Comparison of ENCODE assay signal across 8 cellular contexts in the genomic region with DNA sequence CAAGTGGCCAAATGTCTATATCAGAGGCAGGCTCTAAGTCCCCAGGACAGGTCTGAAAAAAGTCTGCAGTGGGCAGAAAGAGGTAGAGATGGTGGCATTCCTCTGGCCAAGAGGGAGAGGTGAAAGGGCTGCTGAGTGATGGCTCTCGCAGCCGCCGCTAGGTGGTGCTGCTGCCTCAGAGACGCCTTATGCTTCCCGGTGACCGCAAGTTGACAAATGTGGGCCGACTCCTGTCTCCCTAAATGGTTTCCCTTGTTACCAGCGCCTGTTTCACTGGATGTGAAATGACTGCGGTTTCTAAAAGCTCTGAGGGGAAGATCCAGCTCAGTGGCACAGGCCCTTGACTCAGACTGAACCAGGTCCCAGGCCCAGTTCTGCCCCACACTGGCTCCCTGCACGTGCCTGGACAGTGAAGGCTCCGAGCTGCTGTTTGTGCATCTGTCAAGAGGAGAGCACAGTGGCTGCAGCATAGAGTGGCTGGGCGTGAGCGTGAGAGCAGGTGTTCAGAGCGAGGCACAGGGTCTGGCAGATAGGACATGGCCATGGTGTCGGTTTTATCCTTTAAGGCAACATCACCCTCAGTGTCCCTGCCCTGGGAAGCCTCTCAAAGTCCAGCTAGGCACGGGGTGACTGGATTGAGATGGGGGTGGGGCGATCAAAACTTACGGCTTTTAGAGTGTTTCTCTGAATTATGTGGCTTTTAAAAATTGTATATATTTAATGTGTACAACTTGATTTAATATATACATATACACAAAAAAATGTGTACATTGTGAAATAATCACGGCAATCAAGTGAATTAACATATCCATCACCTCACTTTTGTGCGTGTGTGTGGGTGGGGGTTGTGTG. TPM values are rescaled to one million over a fixed set of nuclear protein-coding genes. Genes with fewer than 3 reads are reported as not detected.
DNase-seq lines count a peak whose midpoint lies in the region; ATAC-seq and TF ChIP-seq lines count a peak whose summit lies in the region.

No MANE protein-coding gene starts in this region.

- H3K4me3 Mint-ChIP-seq in naive B cell: peak overlapping the region in 5 of 8 donors; percentile 26 to 52 (median 36)
- peak overlapping the region; percentile 67 for H3K4me3 Mint-ChIP-seq in stimulated activated effector memory CD8-positive, alpha-beta T cell treated with anti-CD3 and anti-CD28 coated beads, Interleukin-12 subunit alpha, Interleukin-12 subunit beta, amount 100 ng/mL, for 72 hours

- H3K79me2 ChIP-seq in OCI-LY3 (ENCODE audit: low read length): no peaks in the 10 kb centered on the region

- peak; percentile 94 for TF ChIP-seq CTCF in AG09319 (IDR thresholded peaks at IDR 0.05; ENCODE audit: low read depth, low read length)
- peak; percentile 91 for TF ChIP-seq CTCF in OCI-LY3 (IDR thresholded peaks at IDR 0.05; ENCODE audit: low read depth, low read length)
- peak; percentile 93 for TF ChIP-seq CTCF in epithelial cell of esophagus (IDR thresholded peaks at IDR 0.05; ENCODE audit: insufficient read depth, low read depth, low read length, missing control alignments)

- no peaks in the 10 kb centered on the region for H4K20me1 ChIP-seq in OCI-LY3 (ENCODE audit: insufficient read depth, low read length)

- H2AFZ ChIP-seq in OCI-LY3 (ENCODE audit: low read depth, low read length): no peak overlapping the region

- H3K27ac Mint-ChIP-seq in naive B cell: peak overlapping the region; percentile 6 to 95 (median 86)
- H3K27ac Mint-ChIP-seq in stimulated activated effector memory CD8-positive, alpha-beta T cell treated with anti-CD3 and anti-CD28 coated beads, Interleukin-12 subunit alpha, Interleukin-12 subunit beta, amount 100 ng/mL, for 72 hours: peak overlapping the region; percentile 94

- H3K4me2 ChIP-seq in OCI-LY3 (ENCODE audit: low read length): peak overlapping the region; percentile 82

- ATAC-seq in GM18909 (IDR thresholded peaks at IDR 0.05; ENCODE audit: poor library complexity, unreplicated experiment): peak; percentile 42
- peak; percentile 34 to 74 for ATAC-seq in naive B cell (ENCODE audit: low read depth in 2 of 2)
- peak; percentile 54 for ATAC-seq in stimulated activated effector memory CD8-positive, alpha-beta T cell treated with anti-CD3 and anti-CD28 coated beads, Interleukin-12 subunit alpha, Interleukin-12 subunit beta, amount 100 ng/mL, for 72 hours

- H3K27me3 Mint-ChIP-seq in naive B cell: no peaks in the 10 kb centered on the region

- H3K9ac ChIP-seq in OCI-LY3 (ENCODE audit: low read length): peak overlapping the region; percentile 22

- peaks cover 22 to 37% (median 26%) of the 10 kb centered on the region in 3 donors for H3K4me1 Mint-ChIP-seq in naive B cell
- peaks cover 59% of the 10 kb centered on the region for H3K4me1 Mint-ChIP-seq in stimulated activated effector memory CD8-positive, alpha-beta T cell treated with anti-CD3 and anti-CD28 coated beads, Interleukin-12 subunit alpha, Interleukin-12 subunit beta, amount 100 ng/mL, for 72 hours

- H3K9me3 ChIP-seq in OCI-LY3 (ENCODE audit: insufficient read depth, low read length): peaks cover 3% of the 10 kb centered on the region; the same call in 1 of the 2 replicates

- H3K36me3 ChIP-seq in OCI-LY3 (replicated peaks; ENCODE audit: low read depth, low read length): peaks cover 12% of the 10 kb centered on the region

- DNase-seq in AG09319 (ENCODE audit: extremely low read depth, low read depth) (peak; percentile 46), HuH-7 (ENCODE audit: low spot score) (peak; percentile 71), activated T-cell treated with anti-CD3 and anti-CD28 coated beads for 4 hours (peak; percentile 71), epithelial cell of esophagus (ENCODE audit: low read depth) (peak; percentile 78), naive B cell (peak; percentile 66)
- DNase-seq in stimulated activated effector memory CD8-positive, alpha-beta T cell treated with anti-CD3 and anti-CD28 coated beads, Interleukin-12 subunit alpha, Interleukin-12 subunit beta, amount 100 ng/mL, for 72 hours (ENCODE audit: low spot score in 2 of 2): peak; percentile 82 to 93

- no peaks in the 10 kb centered on the region for H3K9me3 Mint-ChIP-seq in naive B cell
- peaks cover 6% of the 10 kb centered on the region for H3K9me3 Mint-ChIP-seq in stimulated activated effector memory CD8-positive, alpha-beta T cell treated with anti-CD3 and anti-CD28 coated beads, Interleukin-12 subunit alpha, Interleukin-12 subunit beta, amount 100 ng/mL, for 72 hours

- H3K27me3 ChIP-seq in OCI-LY3 (ENCODE audit: low read depth, low read length): no peaks in the 10 kb centered on the region

- H3K4me1 ChIP-seq in OCI-LY3 (ENCODE audit: low read length): peaks cover 36% of the 10 kb centered on the region

- H3K27ac ChIP-seq in OCI-LY3 (ENCODE audit: low read length): peak overlapping the region; percentile 78

- peak overlapping the region; percentile 58 for H3K4me3 ChIP-seq in OCI-LY3 (ENCODE audit: low read length)
- no peak overlapping the region for H3K4me3 ChIP-seq in epithelial cell of esophagus (ENCODE audit: low read length)

- H3K36me3 Mint-ChIP-seq in naive B cell: peaks cover 21 to 29% of the 10 kb centered on the region in 2 donors
- H3K36me3 Mint-ChIP-seq in stimulated activated effector memory CD8-positive, alpha-beta T cell treated with anti-CD3 and anti-CD28 coated beads, Interleukin-12 subunit alpha, Interleukin-12 subunit beta, amount 100 ng/mL, for 72 hours: peaks cover 43% of the 10 kb centered on the region

RNA-seq across cellular contexts. Expression of gene CLEC16A, which starts 19.9 kb away (rescaled TPM):
- polyA plus RNA-seq in naive B cell (ENCODE audit: low read depth in 6 of 6): 10 to 100 TPM; 11.8 to 34.9 (median 18.7) TPM

RNA-seq across cellular contexts. Expression of gene DEXI, which starts 22.0 kb away (rescaled TPM):
- polyA plus RNA-seq in naive B cell (ENCODE audit: low read depth in 6 of 6): 10 to 100 TPM; 10.1 to 22.6 (median 15.6) TPM
